Comparison of ENCODE assay signal across 10 cellular contexts in the genomic region with DNA sequence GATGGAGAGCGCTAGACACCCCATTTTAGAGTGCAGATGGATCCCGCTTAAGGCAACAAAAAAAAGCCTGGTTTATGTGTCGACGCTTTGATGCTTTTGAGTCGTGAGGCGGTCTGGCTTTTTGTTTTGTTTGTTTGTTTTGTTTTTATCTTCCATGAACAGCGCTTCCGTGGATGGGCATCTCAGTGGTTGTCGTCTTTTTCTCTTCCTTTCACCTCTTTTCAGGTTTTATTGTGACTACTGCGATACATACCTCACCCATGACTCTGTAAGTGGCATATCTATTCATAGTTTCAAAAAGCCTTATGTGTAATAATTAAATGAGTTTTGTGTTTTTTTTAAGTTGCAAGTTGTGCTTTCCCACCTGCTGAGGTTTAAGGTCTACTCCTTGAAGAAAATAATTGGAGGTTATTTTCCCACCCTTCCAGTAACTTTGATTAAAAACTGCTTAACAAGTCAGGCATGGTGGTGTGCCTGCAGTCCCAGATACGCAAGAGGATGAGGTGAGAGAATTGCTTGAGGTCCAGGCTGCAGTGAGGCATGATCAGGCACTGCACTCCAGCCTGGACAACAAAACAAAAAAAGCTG. TPM values are rescaled to one million over a fixed set of nuclear protein-coding genes. Genes with fewer than 3 reads are reported as not detected.
A peak's percentile ranks its signal among the peaks of the same experiment; 100 is the strongest.
DNase-seq lines count a peak whose midpoint lies in the region; ATAC-seq and TF ChIP-seq lines count a peak whose summit lies in the region.
"Had no signal": no experiment of that assay in that cellular context is flagged by ENCODE, and none has a peak within 500 bp of the region (broad histone marks: within the 10 kb centered on the region; RNA-seq: fewer than 3 reads in every experiment).

No MANE protein-coding gene starts in this region.

- no peaks in the 10 kb centered on the region for H3K9me3 Mint-ChIP-seq in activated naive CD8-positive, alpha-beta T cell treated with anti-CD3 and anti-CD28 coated beads for 36 hours
- H3K9me3 Mint-ChIP-seq: activated T-helper 2 cell treated with anti-CD3 and anti-CD28 coated beads, Interferon-gamma antibody, Interleukin-2, Interleukin-4, amounts not matched to agents 10 μg/mL and 5 μg/mL and 100 μg/mL, durations not matched to agents 14 hours and 24 hours and 36 hours; memory B cell had no signal

- no peaks in the 10 kb centered on the region for H3K9me3 ChIP-seq in gastroesophageal sphincter

- H3K36me3 ChIP-seq in GM06990 (ENCODE audit: control insufficient read depth, insufficient read depth, low read length) (peaks cover 3% of the 10 kb centered on the region; the same call in 1 of the 2 replicates), gastroesophageal sphincter (peaks cover 0 to 27% of the 10 kb centered on the region in 2 donors)

- peak overlapping the region; percentile 90 to 96 (median 90) for H3K27ac ChIP-seq in gastroesophageal sphincter

- DNase-seq in GM06990 (ENCODE audit: extremely low read depth, insufficient read length), result no peak
- no peak for DNase-seq in skeletal muscle cell (ENCODE audit: low read depth)
- no peak for DNase-seq in activated naive CD4-positive, alpha-beta T cell (lab: John Stamatoyannopoulos, UW)
- DNase-seq in inferior parietal cortex (ENCODE audit: extremely low spot score), result no peak
- DNase-seq in activated naive CD8-positive, alpha-beta T cell treated with anti-CD3 and anti-CD28 coated beads for 36 hours, result no peak

- H3K27me3 ChIP-seq in GM06990 (replicated peaks; ENCODE audit: control insufficient read depth, insufficient read depth, low read length) (no peaks in the 10 kb centered on the region), gastroesophageal sphincter (no peaks in the 10 kb centered on the region)

- no peak for TF ChIP-seq POLR2A in gastroesophageal sphincter (IDR thresholded peaks at IDR 0.05)

- no peaks in the 10 kb centered on the region for H3K27me3 Mint-ChIP-seq in activated naive CD8-positive, alpha-beta T cell treated with anti-CD3 and anti-CD28 coated beads for 36 hours
- H3K27me3 Mint-ChIP-seq: memory B cell had no signal

- no peak overlapping the region for H3K4me3 Mint-ChIP-seq in activated naive CD8-positive, alpha-beta T cell treated with anti-CD3 and anti-CD28 coated beads for 36 hours

- peaks cover 0 to 33% (median 5%) of the 10 kb centered on the region in 3 donors for H3K4me1 ChIP-seq in gastroesophageal sphincter

- ATAC-seq in SK-N-SH treated with all-trans-retinoic acid at 6 μM for 48 hours (peak; percentile 47), gastroesophageal sphincter (no peak), HG02970 (IDR thresholded peaks at IDR 0.05; ENCODE audit: low FRiP score, unreplicated experiment) (no peak)

- no peak overlapping the region for H3K27ac Mint-ChIP-seq in activated naive CD8-positive, alpha-beta T cell treated with anti-CD3 and anti-CD28 coated beads for 36 hours
- H3K27ac Mint-ChIP-seq: memory B cell had no signal

- H3K4me3 ChIP-seq in GM06990 (replicated peaks; ENCODE audit: low read depth, low read length) (peak overlapping the region; percentile 95), gastroesophageal sphincter (peak overlapping the region; percentile 57 to 58), skeletal muscle cell (ENCODE audit: low read depth, low read length) (peak overlapping the region; percentile 86)

- 6 to 7% methylated on average over 7 to 11 of the region's 11 CpGs for WGBS in gastroesophageal sphincter (ENCODE audit: low coverage in 1 of 2), 2 donors

- H3K4me1 Mint-ChIP-seq in activated naive CD8-positive, alpha-beta T cell treated with anti-CD3 and anti-CD28 coated beads for 36 hours, result peaks cover 7% of the 10 kb centered on the region

- no peak for TF ChIP-seq EP300 in gastroesophageal sphincter (IDR thresholded peaks at IDR 0.05)

- peaks cover 7% of the 10 kb centered on the region for H3K36me3 Mint-ChIP-seq in activated naive CD8-positive, alpha-beta T cell treated with anti-CD3 and anti-CD28 coated beads for 36 hours

- TF ChIP-seq CTCF in GM06990 (IDR thresholded peaks at IDR 0.05; ENCODE audit: insufficient read depth, low read length, poor library complexity, severe bottlenecking) (no peak), gastroesophageal sphincter (IDR thresholded peaks at IDR 0.05) (no peak)

TF ChIP-seq in SK-N-SH treated with all-trans-retinoic acid at 6 μM for 48 hours, 23 proteins besides CTCF, POLR2A, EP300 and RAD21:
- TF ChIP-seq ZNF70 (CRISPR knock-in tag; IDR thresholded peaks at IDR 0.05), result peak; percentile 92
- no peak for TF ChIP-seq CSDC2 (CRISPR knock-in tag; IDR thresholded peaks at IDR 0.05)
- TF ChIP-seq ZFP3 (CRISPR knock-in tag; IDR thresholded peaks at IDR 0.05), result no peak
TF ChIP-seq in SK-N-SH treated with all-trans-retinoic acid at 6 μM for 48 hours: peak in this region for 1.

RNA-seq across cellular contexts. Expression of a gene that starts 0.5 kb away (rescaled TPM):
- total RNA-seq in gastroesophageal sphincter, result 10 to 100 TPM; 39.0 to 72.0 (median 53.5) TPM
- 100 to 1,000 TPM; 208 to 218 TPM for total RNA-seq in activated naive CD8-positive, alpha-beta T cell treated with anti-CD3 and anti-CD28 coated beads for 36 hours

RNA-seq across cellular contexts. Expression of a gene that starts 34.1 kb away (rescaled TPM):
- 10 to 100 TPM in 1 of 4 donors, 1 to 10 TPM in 3; 6.4 to 11.8 (median 7.7) TPM for total RNA-seq in gastroesophageal sphincter
- total RNA-seq in activated naive CD8-positive, alpha-beta T cell treated with anti-CD3 and anti-CD28 coated beads for 36 hours, result 10 to 100 TPM; 19.6 to 19.7 TPM
